In the genomic region with DNA sequence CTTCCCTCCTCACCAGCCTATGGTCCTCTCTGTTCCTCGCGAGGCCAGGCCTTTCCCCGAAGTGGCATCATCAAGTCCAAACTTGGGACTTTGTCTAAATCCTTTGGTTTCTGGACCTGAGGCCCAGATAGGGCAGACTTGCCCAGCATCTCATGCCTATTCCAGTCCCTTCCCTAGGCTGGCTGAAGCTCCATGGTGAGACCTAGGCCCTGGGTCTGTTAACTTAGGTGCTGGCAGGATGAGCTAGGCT, we compare ENCODE assay signal across 10 cellular contexts. TPM values are rescaled to one million over a fixed set of nuclear protein-coding genes. Genes with fewer than 3 reads are reported as not detected.
A peak's percentile ranks its signal among the peaks of the same experiment; 100 is the strongest.
DNase-seq lines count a peak whose midpoint lies in the region; ATAC-seq and TF ChIP-seq lines count a peak whose summit lies in the region.
"Had no signal": no experiment of that assay in that cellular context is flagged by ENCODE, and none has a peak within 500 bp of the region (broad histone marks: within the 10 kb centered on the region; RNA-seq: fewer than 3 reads in every experiment).

No MANE protein-coding gene starts in this region.

- H3K4me1 Mint-ChIP-seq in endodermal cell = peaks cover 15% of the 10 kb centered on the region

- TF ChIP-seq CTCF in C4-2B (conservative IDR thresholded peaks at IDR 0.05) (no peak), Panc1 (IDR thresholded peaks at IDR 0.05) (no peak), endodermal cell (conservative IDR thresholded peaks at IDR 0.05) (no peak), ovary (IDR thresholded peaks at IDR 0.05) (no peak)

- TF ChIP-seq POLR2A in ovary (IDR thresholded peaks at IDR 0.05) = no peak

- H3K4me1 ChIP-seq in Panc1 (ENCODE audit: control insufficient read depth, insufficient read depth, low read length) (peaks cover 21% of the 10 kb centered on the region), endodermal cell (ENCODE audit: control insufficient read depth, insufficient read depth, low read length) (no peaks in the 10 kb centered on the region), ovary (ENCODE audit: insufficient read depth) (peaks cover 19% of the 10 kb centered on the region), aorta (ENCODE audit: control insufficient read depth in 1 of 2, insufficient read depth in 2 of 2, low read length in 2 of 2) (peaks cover 0 to 4% of the 10 kb centered on the region in 2 donors)

- no peak for DNase-seq in Panc1 (ENCODE audit: low read depth, low spot score)
- DNase-seq in endodermal cell = no peak
- DNase-seq in ovary = peak in 1 of 5 donors; percentile 38
- no peak for DNase-seq in aorta
- DNase-seq in HK-2 (ENCODE audit: unreplicated experiment) = no peak
- DNase-seq in H4 (ENCODE audit: low spot score) = no peak
- no peak for DNase-seq in NCI-H2107 (lab: John Stamatoyannopoulos, UW)

- in situ Hi-C loops in Panc1 (cut with HindIII; ENCODE audit: low pct_unique_long_range_greater_than_20kb, low sequenced_read_pairs) = no loop called here

- H3K4me3 Mint-ChIP-seq in endodermal cell = peak overlapping the region; percentile 68

- no TSS peak for BruUV-seq in Panc1 (replicated peaks; lab: Mats Ljungman, UMichigan)

- H3K27me3 ChIP-seq in Panc1 (ENCODE audit: control insufficient read depth, insufficient read depth, low read length) = no peaks in the 10 kb centered on the region
- H3K27me3 ChIP-seq in endodermal cell (ENCODE audit: control insufficient read depth, insufficient read depth, low read length, poor library complexity, severe bottlenecking) = no peaks in the 10 kb centered on the region
- H3K27me3 ChIP-seq in ovary = no peaks in the 10 kb centered on the region
- H3K27me3 ChIP-seq in aorta (ENCODE audit: control insufficient read depth in 1 of 2, insufficient read depth in 2 of 2, low read length in 1 of 2) = no peaks in the 10 kb centered on the region

- H3K9me3 Mint-ChIP-seq in endodermal cell = no peaks in the 10 kb centered on the region

- H3K36me3 Mint-ChIP-seq in endodermal cell (ENCODE audit: low read depth) = peaks cover 21% of the 10 kb centered on the region

- no peak overlapping the region for H3K4me3 ChIP-seq in Panc1 (ENCODE audit: low read depth in 2 of 2, low read length in 2 of 2)
- no peak overlapping the region for H3K4me3 ChIP-seq in endodermal cell (ENCODE audit: low read length)
- no peak overlapping the region for H3K4me3 ChIP-seq in ovary
- H3K4me3 ChIP-seq in aorta (ENCODE audit: low read length in 2 of 2) = no peak overlapping the region

- H3K9me3 ChIP-seq in Panc1 (ENCODE audit: control insufficient read depth, insufficient read depth, low read depth, low read length) = no peaks in the 10 kb centered on the region
- no peaks in the 10 kb centered on the region for H3K9me3 ChIP-seq in endodermal cell (ENCODE audit: control insufficient read depth, low read length)
- H3K9me3 ChIP-seq in ovary = no peaks in the 10 kb centered on the region
- no peaks in the 10 kb centered on the region for H3K9me3 ChIP-seq in aorta (ENCODE audit: control insufficient read depth, low read length)

- TF ChIP-seq EP300 in ovary (IDR thresholded peaks at IDR 0.05) = no peak

- H3K27ac ChIP-seq in C4-2B (peak overlapping the region; percentile 80), Panc1 (ENCODE audit: low read length) (peak overlapping the region; percentile 95; the same call in 1 of the 2 replicates), endodermal cell (ENCODE audit: low read depth, low read length) (no peak overlapping the region), ovary (peak overlapping the region; percentile 74 to 98), aorta (ENCODE audit: low read depth in 1 of 2, low read length in 2 of 2) (peak overlapping the region in 1 of 2 donors; percentile 46)
- H3K27ac ChIP-seq: KMS-11 had no signal

- H3K9ac ChIP-seq in endodermal cell (ENCODE audit: extremely low read depth, low read length, poor library complexity, severe bottlenecking) = no peak overlapping the region
- H3K9ac ChIP-seq: KMS-11 had no signal

- ATAC-seq in Panc1 (no peak), aorta (ENCODE audit: low FRiP score) (no peak)

- 96 to 100% methylated on average over 3 of the region's 3 CpGs for WGBS in endodermal cell (ENCODE audit: insufficient coverage in 1 of 2, insufficient read length in 1 of 2), 2 experiments
- 88 to 95% (median 91%) methylated on average over 3 of the region's 3 CpGs for WGBS in ovary, 3 donors
- WGBS in aorta, 2 donors = 98 to 100% methylated on average over 3 of the region's 3 CpGs

- H3K36me3 ChIP-seq in Panc1 (ENCODE audit: control insufficient read depth, insufficient read depth, low read length) (no peaks in the 10 kb centered on the region), endodermal cell (ENCODE audit: control insufficient read depth, insufficient read depth, low read length) (peaks cover 36% of the 10 kb centered on the region), ovary (no peaks in the 10 kb centered on the region), aorta (ENCODE audit: control insufficient read depth in 1 of 2, insufficient read depth in 2 of 2, low read length in 1 of 2) (peaks cover 0 to 3% of the 10 kb centered on the region in 2 donors)

- H3K27me3 Mint-ChIP-seq in endodermal cell (ENCODE audit: insufficient read depth) = peaks cover 6% of the 10 kb centered on the region

- CTCF ChIA-PET in Panc1 (lab: Charles Lee) = no interaction called here

- POLR2A ChIA-PET in Panc1 (lab: Charles Lee) = interaction anchor here (0.6 to 1.0 kb wide), 2 partner anchors 15 to 19 kb away, joined by 3 read pairs; no protein-coding TSS in a partner anchor

- H3K27ac Mint-ChIP-seq in endodermal cell = no peak overlapping the region

- intact Hi-C loops in Panc1 (cut with micrococcal nuclease; ENCODE audit: unreplicated experiment) = no loop called here
- intact Hi-C loops in ovary (cut with DNase I) = loop anchor here in 2 of 4 donors (5.0 kb wide), 1 partner anchor 79 kb away; a partner anchor contains a TSS
- intact Hi-C loops in aorta (cut with DNase I) = loop anchor here in 1 of 2 donors (5.0 kb wide), 1 partner anchor 34 kb away; a partner anchor contains a TSS

RNA-seq across cellular contexts. Expression of a gene that starts 11.5 kb away (rescaled TPM):
- 141 TPM for total RNA-seq in Panc1 (2021; ENCODE audit: unreplicated experiment)
- polyA plus RNA-seq in Panc1 (2012; ENCODE audit: insufficient read length) = 178 TPM
- 10 to 100 TPM; 40.2 to 41.1 TPM for total RNA-seq in endodermal cell
- polyA plus RNA-seq in endodermal cell (2013, experiment 1 of 2) = 50.0 TPM
- 41.7 TPM for polyA plus RNA-seq in endodermal cell (2013, experiment 2 of 2)
- total RNA-seq in ovary = 100 to 1,000 TPM in 1 of 7 donors, 10 to 100 TPM in 6; 50.8 to 102 (median 91.6) TPM
- 10 to 100 TPM; 52.0 to 55.0 TPM for polyA plus RNA-seq in ovary
- 100 to 1,000 TPM in 1 of 2 donors, 10 to 100 TPM in 1; 98.2 to 108 TPM for total RNA-seq in aorta
- 10 to 100 TPM; 28.8 to 73.8 TPM for polyA plus RNA-seq in aorta
- 26.3 and 48.1 TPM in 2 replicates for total RNA-seq in H4 (2014; rRNA removed; shearing (Covaris generic))

RNA-seq across cellular contexts. Expression of a gene that starts 13.4 kb away (rescaled TPM):
- total RNA-seq in Panc1 (2021; ENCODE audit: unreplicated experiment) (86.9 TPM), endodermal cell (10 to 100 TPM; 39.9 to 46.8 TPM), ovary (10 to 100 TPM; 15.0 to 48.2 (median 42.6) TPM), aorta (10 to 100 TPM; 67.0 to 75.1 TPM)
- polyA plus RNA-seq in Panc1 (2012; ENCODE audit: insufficient read length) = 107 TPM
- 22.0 TPM for polyA plus RNA-seq in endodermal cell (2013, experiment 1 of 2)
- 18.3 TPM for polyA plus RNA-seq in endodermal cell (2013, experiment 2 of 2)
- polyA plus RNA-seq in ovary (10 to 100 TPM; 10.0 to 26.7 TPM), aorta (100 to 1,000 TPM in 1 of 2 donors, 10 to 100 TPM in 1; 25.2 to 147 TPM)
- total RNA-seq in H4 (2014; rRNA removed; shearing (Covaris generic)) = 11.3 and 18.4 TPM in 2 replicates

RNA-seq across cellular contexts. Expression of a gene that starts 35.7 kb away (rescaled TPM):
- 74.5 TPM for total RNA-seq in Panc1 (2021; ENCODE audit: unreplicated experiment)
- 82.2 TPM for polyA plus RNA-seq in Panc1 (2012; ENCODE audit: insufficient read length)
- total RNA-seq in endodermal cell = 10 to 100 TPM; 48.1 to 57.3 TPM
- polyA plus RNA-seq in endodermal cell (2013, experiment 1 of 2) = 25.5 TPM
- polyA plus RNA-seq in endodermal cell (2013, experiment 2 of 2) = 24.6 TPM
- 10 to 100 TPM; 10.6 to 42.1 (median 28.2) TPM for total RNA-seq in ovary
- 10 to 100 TPM in 1 of 2 donors, 1 to 10 TPM in 1; 3.3 to 14.8 TPM for polyA plus RNA-seq in ovary
- 10 to 100 TPM; 24.8 to 28.8 TPM for total RNA-seq in aorta
- 10 to 100 TPM in 1 of 2 donors, 1 to 10 TPM in 1; 3.9 to 50.0 TPM for polyA plus RNA-seq in aorta
- 11.7 TPM in 2 replicates for total RNA-seq in H4 (2014; rRNA removed; shearing (Covaris generic))

RNA-seq across cellular contexts. Expression of a gene that starts 37.2 kb away (rescaled TPM):
- total RNA-seq in Panc1 (2021; ENCODE audit: unreplicated experiment) = 124 TPM
- polyA plus RNA-seq in Panc1 (2012; ENCODE audit: insufficient read length) = 138 TPM
- 10 to 100 TPM; 62.8 to 65.0 TPM for total RNA-seq in endodermal cell
- 30.5 TPM for polyA plus RNA-seq in endodermal cell (2013, experiment 1 of 2)
- polyA plus RNA-seq in endodermal cell (2013, experiment 2 of 2) = 28.4 TPM
- 10 to 100 TPM; 23.2 to 51.9 (median 46.0) TPM for total RNA-seq in ovary
- 10 to 100 TPM in 1 of 2 donors, 1 to 10 TPM in 1; 6.7 to 27.9 TPM for polyA plus RNA-seq in ovary
- 10 to 100 TPM; 51.3 to 87.9 TPM for total RNA-seq in aorta
- 10 to 100 TPM; 34.2 to 78.8 TPM for polyA plus RNA-seq in aorta
- 7.4 and 9.1 TPM in 2 replicates for total RNA-seq in H4 (2014; rRNA removed; shearing (Covaris generic))

RNA-seq across cellular contexts. Expression of a gene that starts 55.7 kb away (rescaled TPM):
- total RNA-seq in Panc1 (2021; ENCODE audit: unreplicated experiment) (0.69 TPM), endodermal cell (1 to 10 TPM in 1 of 2 donors, not detected in 1; 1.2 TPM), ovary (1 to 10 TPM in 3 of 7 donors, under 1 TPM in 4; 0.65 to 4.0 (median 0.95) TPM), aorta (1 to 10 TPM in 1 of 2 donors, under 1 TPM in 1; 0.93 to 1.3 TPM)
- polyA plus RNA-seq in Panc1 (2012; ENCODE audit: insufficient read length) = 0.63 TPM
- not detected for polyA plus RNA-seq in endodermal cell (2013, experiment 1 of 2)
- polyA plus RNA-seq in endodermal cell (2013, experiment 2 of 2) = not detected
- polyA plus RNA-seq in ovary (1 to 10 TPM in 1 of 2 donors, not detected in 1; 1.5 TPM), aorta (1 to 10 TPM in 1 of 2 donors, not detected in 1; 7.3 TPM)
- not detected in 2 replicates for total RNA-seq in H4 (2014; rRNA removed; shearing (Covaris generic))
- total RNA-seq: Daoy had no signal
